Comparison of ENCODE assay signal across 10 cellular contexts in the genomic region with DNA sequence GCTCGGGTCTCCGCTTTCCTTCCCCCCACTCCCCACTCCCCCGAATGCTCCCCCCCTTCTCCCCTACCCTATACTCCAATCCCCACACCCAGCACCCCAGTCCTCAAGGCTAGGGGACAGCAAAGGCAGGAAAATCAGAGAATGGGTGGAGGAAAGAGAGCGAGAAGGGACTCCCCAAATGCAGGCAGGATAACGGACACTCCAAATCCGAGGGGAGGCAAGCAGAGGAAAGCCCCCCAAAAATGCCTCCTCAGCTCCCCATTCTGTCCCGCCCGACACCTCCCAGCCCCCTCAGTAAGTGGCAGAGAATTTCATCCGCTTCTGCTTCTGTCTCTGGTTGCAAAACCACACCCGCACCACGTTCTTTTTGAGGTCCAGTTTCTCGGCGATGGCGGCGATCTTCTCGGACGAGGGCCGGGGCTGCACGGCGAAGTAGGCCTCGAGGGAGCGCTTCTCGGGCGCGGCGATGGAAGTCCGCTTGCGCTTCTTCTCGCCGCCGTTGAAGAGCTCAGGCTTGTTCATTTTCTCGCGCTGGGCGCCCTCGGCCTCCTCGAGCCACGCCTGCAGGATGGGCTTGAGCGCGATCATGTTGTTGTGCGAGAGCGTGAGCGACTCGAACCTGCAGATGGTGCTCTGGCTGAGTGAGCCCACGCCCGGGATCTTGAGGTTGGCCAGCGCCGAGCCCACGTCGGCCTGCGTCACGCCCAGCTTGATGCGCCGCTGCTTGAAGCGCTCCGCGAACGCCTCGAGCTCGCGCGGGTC. TPM values are rescaled to one million over a fixed set of nuclear protein-coding genes. Genes with fewer than 3 reads are reported as not detected.
A peak's percentile ranks its signal among the peaks of the same experiment; 100 is the strongest.
DNase-seq lines count a peak whose midpoint lies in the region; ATAC-seq, FAIRE-seq and TF ChIP-seq lines count a peak whose summit lies in the region.
"Had no signal": no experiment of that assay in that cellular context is flagged by ENCODE, and none has a peak within 500 bp of the region (broad histone marks: within the 10 kb centered on the region; RNA-seq: fewer than 3 reads in every experiment).

No MANE protein-coding gene starts in this region.

- DNase-seq in HepG2 (ENCODE audit: low spot score), result no peak
- DNase-seq in right lobe of liver, result no peak
- no peak for DNase-seq in activated naive CD8-positive, alpha-beta T cell treated with anti-CD3 and anti-CD28 coated beads, Interleukin-2, amount 50 U/mL, for 24 hours
- peak; percentile 69 for DNase-seq in left kidney (ENCODE audit: low read depth, low spot score)
- DNase-seq in type B pancreatic cell (ENCODE audit: extremely low spot score, unreplicated experiment), result no peak
- DNase-seq in omental fat pad (ENCODE audit: low spot score), result no peak
- DNase-seq in GM13977 (ENCODE audit: low spot score), result no peak
- no peak for DNase-seq in NCI-H2107 (lab: John Stamatoyannopoulos, UW)
- DNase-seq: DMS153 had no signal

- H3K9ac ChIP-seq in HepG2 (ENCODE audit: insufficient read depth, low read depth, low read length), result no peak overlapping the region

- peak overlapping the region; percentile 18 for H3K27ac Mint-ChIP-seq in activated naive CD8-positive, alpha-beta T cell treated with anti-CD3 and anti-CD28 coated beads, Interleukin-2, amount 50 U/mL, for 24 hours
- H3K27ac Mint-ChIP-seq in type B pancreatic cell, result no peak overlapping the region

- H4K20me1 ChIP-seq in HepG2 (ENCODE audit: insufficient read depth, low read length), result no peaks in the 10 kb centered on the region

- H3K4me2 ChIP-seq in HepG2 (ENCODE audit: low read depth, low read length), result no peak overlapping the region

- no TSS peak for BruUV-seq in HepG2 (replicated peaks; lab: Mats Ljungman, UMichigan)

- H3K4me1 Mint-ChIP-seq in activated naive CD8-positive, alpha-beta T cell treated with anti-CD3 and anti-CD28 coated beads, Interleukin-2, amount 50 U/mL, for 24 hours, result peaks cover 34% of the 10 kb centered on the region
- H3K4me1 Mint-ChIP-seq in type B pancreatic cell (ENCODE audit: unreplicated experiment), result peaks cover 16% of the 10 kb centered on the region

- H3K27me3 ChIP-seq in HepG2 (ENCODE audit: control insufficient read depth in 1 of 2, insufficient read depth in 2 of 2, low read length in 2 of 2), result peaks cover 0 to 49% of the 10 kb centered on the region in 2 experiments; a peak in 4 of 5 replicates
- peaks cover 24 to 84% of the 10 kb centered on the region in 2 donors for H3K27me3 ChIP-seq in right lobe of liver

- TF ChIP-seq CTCF in HepG2 (CRISPR knock-in tag; IDR thresholded peaks at IDR 0.05) (no peak), right lobe of liver (IDR thresholded peaks at IDR 0.05) (no peak), type B pancreatic cell (conservative IDR thresholded peaks at IDR 0.05) (no peak), omental fat pad (IDR thresholded peaks at IDR 0.05) (no peak), GM13977 (IDR thresholded peaks at IDR 0.05; ENCODE audit: extremely low read depth, insufficient read depth, missing control alignments) (no peak)

- H3K79me2 ChIP-seq in HepG2 (ENCODE audit: insufficient read depth, low read length), result no peaks in the 10 kb centered on the region

- no peaks in the 10 kb centered on the region for H3K36me3 ChIP-seq in HepG2 (replicated peaks in 1 of 2; ENCODE audit: control insufficient read depth in 1 of 2, insufficient read depth in 2 of 2, low read length in 2 of 2)
- H3K36me3 ChIP-seq in right lobe of liver, result no peaks in the 10 kb centered on the region

- peak overlapping the region; percentile 21 for H3K4me3 Mint-ChIP-seq in activated naive CD8-positive, alpha-beta T cell treated with anti-CD3 and anti-CD28 coated beads, Interleukin-2, amount 50 U/mL, for 24 hours
- peak overlapping the region; percentile 65 for H3K4me3 Mint-ChIP-seq in type B pancreatic cell

- POLR2A ChIA-PET in HepG2 (lab: Yijun Ruan, JAX), result no interaction called here

- H2AFZ ChIP-seq in HepG2 (ENCODE audit: low read length), result no peak overlapping the region

- no peak for FAIRE-seq in HepG2 (lab: Jason Lieb, UNC)

- no peak for TF ChIP-seq RAD21 in HepG2 (CRISPR knock-in tag; IDR thresholded peaks at IDR 0.05)

- ATAC-seq in HepG2 (no peak), right lobe of liver (no peak), omental fat pad (ENCODE audit: low FRiP score) (no peak)
- ATAC-seq in activated naive CD8-positive, alpha-beta T cell treated with anti-CD3 and anti-CD28 coated beads, Interleukin-2, amount 50 U/mL, for 24 hours, result no peak

- no peaks in the 10 kb centered on the region for H3K9me3 ChIP-seq in HepG2 (ENCODE audit: low read length)
- H3K9me3 ChIP-seq in right lobe of liver, result no peaks in the 10 kb centered on the region

- H3K27me3 Mint-ChIP-seq in activated naive CD8-positive, alpha-beta T cell treated with anti-CD3 and anti-CD28 coated beads, Interleukin-2, amount 50 U/mL, for 24 hours, result peaks cover 88% of the 10 kb centered on the region
- peaks cover 91% of the 10 kb centered on the region for H3K27me3 Mint-ChIP-seq in type B pancreatic cell

- in situ Hi-C loops in HepG2 (cut with HindIII; ENCODE audit: extremely low pct_ligation_motif_present, low pct_unique_long_range_greater_than_20kb), result no loop called here
- in situ Hi-C loops in GM13977 (cut with MboI; ENCODE audit: low pct_unique_long_range_greater_than_20kb, low sequenced_read_pairs, unreplicated experiment), result no loop called here

- no peak for TF ChIP-seq EP300 in HepG2 (IDR thresholded peaks at IDR 0.05; ENCODE audit: low read depth in 2 of 2, low read length in 2 of 2)
- TF ChIP-seq EP300 in HepG2 (CRISPR knock-in tag; IDR thresholded peaks at IDR 0.05; ENCODE audit: borderline replicate concordance), result no peak

- WGBS in HepG2 (ENCODE audit: low lambda C conversion rate), result 82% methylated on average over 45 of the region's 61 CpGs
- WGBS in right lobe of liver (ENCODE audit: insufficient coverage, low coverage, low lambda C conversion rate, missing lambda C conversion rate), result 12% methylated on average over 9 of the region's 61 CpGs

- peaks cover 13% of the 10 kb centered on the region for H3K9me3 Mint-ChIP-seq in activated naive CD8-positive, alpha-beta T cell treated with anti-CD3 and anti-CD28 coated beads, Interleukin-2, amount 50 U/mL, for 24 hours
- no peaks in the 10 kb centered on the region for H3K9me3 Mint-ChIP-seq in type B pancreatic cell

- no peak overlapping the region for H3K4me3 ChIP-seq in HepG2 (replicated peaks in 1 of 3; ENCODE audit: insufficient read depth in 1 of 3, low read depth in 2 of 3, low read length in 3 of 3)
- H3K4me3 ChIP-seq in right lobe of liver, result no peak overlapping the region

- intact Hi-C loops in HepG2 (cut with micrococcal nuclease; ENCODE audit: unreplicated experiment), result no loop called here
- intact Hi-C loops in right lobe of liver (cut with DNase I), result no loop called here

- peaks cover 8% of the 10 kb centered on the region for H3K36me3 Mint-ChIP-seq in activated naive CD8-positive, alpha-beta T cell treated with anti-CD3 and anti-CD28 coated beads, Interleukin-2, amount 50 U/mL, for 24 hours (ENCODE audit: low read depth)
- H3K36me3 Mint-ChIP-seq in type B pancreatic cell, result no peaks in the 10 kb centered on the region

- no peak for TF ChIP-seq POLR2A in HepG2 (IDR thresholded peaks at IDR 0.05; ENCODE audit: insufficient read depth in 1 of 2, low read depth in 2 of 2, low read length in 2 of 2)
- no peak for TF ChIP-seq POLR2A in right lobe of liver (IDR thresholded peaks at IDR 0.05)

- H3K4me1 ChIP-seq in HepG2 (ENCODE audit: insufficient read depth, low read length) (peaks cover 35% of the 10 kb centered on the region), right lobe of liver (peaks cover 0 to 25% (median 5%) of the 10 kb centered on the region in 4 donors)

- CTCF ChIA-PET in HepG2 (lab: Yijun Ruan, JAX; ENCODE audit: low intra/inter-chr PET ratio, low total read pairs), result no interaction called here

- H3K27ac ChIP-seq in HepG2 (ENCODE audit: extremely low read length, insufficient read depth, low read length) (no peak overlapping the region), right lobe of liver (no peak overlapping the region)

RNA-seq across cellular contexts. Expression of gene POU4F1, which starts 2.0 kb away (rescaled TPM):
- total RNA-seq in HepG2 (2016; rRNA removed; fragmentation: Illumina TruSeq; extraction: Trizol), result 0.74 and 1.1 TPM in 2 replicates
- total RNA-seq in HepG2 (2016; cell fraction: cytosol; rRNA removed; fragmentation: Illumina TruSeq; extraction: Trizol; ENCODE audit: low read depth), result 0.10 TPM in 1 of 2 replicates, not detected in the other
- 0.54 and 0.87 TPM in 2 replicates for total RNA-seq in HepG2 (2016; cell fraction: insoluble cytoplasmic fraction; rRNA removed; fragmentation: Illumina TruSeq; extraction: Trizol)
- 0.34 and 0.41 TPM in 2 replicates for total RNA-seq in HepG2 (2016; cell fraction: membrane; rRNA removed; fragmentation: Illumina TruSeq; extraction: Trizol)
- 1.5 and 1.6 TPM in 2 replicates for total RNA-seq in HepG2 (2016; cell fraction: nucleus; rRNA removed; fragmentation: Illumina TruSeq; extraction: Trizol)
- 1.0 and 1.3 TPM in 2 replicates for polyA plus RNA-seq in HepG2 (2011; rRNA removed)
- 0.21 and 0.54 TPM in 2 replicates for polyA plus RNA-seq in HepG2 (2011; cell fraction: cytosol; rRNA removed)
- polyA plus RNA-seq in HepG2 (2011; cell fraction: nucleus; rRNA removed), result 4.2 and 5.2 TPM in 2 replicates
- 1.3 and 2.9 TPM in 2 replicates for polyA plus RNA-seq in HepG2 (2012)
- 0.05 and 0.07 TPM in 2 replicates for polyA plus RNA-seq in HepG2 (2016; cell fraction: cytosol; fragmentation: Illumina TruSeq; extraction: Trizol; ENCODE audit: low read depth)
- polyA plus RNA-seq in HepG2 (2016; cell fraction: insoluble cytoplasmic fraction; fragmentation: Illumina TruSeq; extraction: Trizol; ENCODE audit: low read depth), result 0.76 and 0.91 TPM in 2 replicates
- 0.16 and 0.19 TPM in 2 replicates for polyA plus RNA-seq in HepG2 (2016; cell fraction: membrane; fragmentation: Illumina TruSeq; extraction: Trizol; ENCODE audit: low read depth)
- polyA plus RNA-seq in HepG2 (2016; cell fraction: nucleus; fragmentation: Illumina TruSeq; extraction: Trizol; ENCODE audit: insufficient read depth, low read depth), result 3.4 TPM in 2 replicates
- 0.40 TPM in 1 of 2 replicates, not detected in the other for polyA minus RNA-seq in HepG2 (2011; rRNA and poly(A)+ RNA removed; ENCODE audit: low replicate concordance)
- 0.40 and 0.44 TPM in 2 replicates for polyA minus RNA-seq in HepG2 (2011; cell fraction: cytosol; rRNA and poly(A)+ RNA removed)
- polyA minus RNA-seq in HepG2 (2011; cell fraction: nucleus; rRNA and poly(A)+ RNA removed), result 1.4 and 1.9 TPM in 2 replicates
- under 1 TPM in 3 of 6 experiments, not detected in 3; 0.07 to 0.25 (median 0.19) TPM for total RNA-seq in right lobe of liver
- total RNA-seq in type B pancreatic cell (ENCODE audit: low replicate concordance), result 0.93 and 5.4 TPM in 2 replicates
- total RNA-seq in omental fat pad, result not detected
- total RNA-seq: HT-29 had no signal

RNA-seq across cellular contexts. Expression of gene OBI1, which starts 57.6 kb away (rescaled TPM):
- total RNA-seq in HepG2 (2016; rRNA removed; fragmentation: Illumina TruSeq; extraction: Trizol) (23.5 and 38.8 TPM in 2 replicates), right lobe of liver (1 to 10 TPM; 1.7 to 3.6 (median 2.8) TPM), type B pancreatic cell (ENCODE audit: low replicate concordance) (14.3 and 18.7 TPM in 2 replicates), omental fat pad (10 to 100 TPM in 2 of 4 donors, 1 to 10 TPM in 2; 5.8 to 14.7 (median 10.0) TPM)
- 6.4 and 7.1 TPM in 2 replicates for total RNA-seq in HepG2 (2016; cell fraction: cytosol; rRNA removed; fragmentation: Illumina TruSeq; extraction: Trizol; ENCODE audit: low read depth)
- total RNA-seq in HepG2 (2016; cell fraction: insoluble cytoplasmic fraction; rRNA removed; fragmentation: Illumina TruSeq; extraction: Trizol), result 23.2 and 39.3 TPM in 2 replicates
- 9.0 and 11.1 TPM in 2 replicates for total RNA-seq in HepG2 (2016; cell fraction: membrane; rRNA removed; fragmentation: Illumina TruSeq; extraction: Trizol)
- total RNA-seq in HepG2 (2016; cell fraction: nucleus; rRNA removed; fragmentation: Illumina TruSeq; extraction: Trizol), result 20.1 and 20.2 TPM in 2 replicates
- 5.7 and 7.8 TPM in 2 replicates for polyA plus RNA-seq in HepG2 (2011; rRNA removed)
- 2.3 and 4.1 TPM in 2 replicates for polyA plus RNA-seq in HepG2 (2011; cell fraction: cytosol; rRNA removed)
- polyA plus RNA-seq in HepG2 (2011; cell fraction: nucleus; rRNA removed), result 4.4 and 4.8 TPM in 2 replicates
- 7.6 and 13.1 TPM in 2 replicates for polyA plus RNA-seq in HepG2 (2012)
- 0.52 and 0.69 TPM in 2 replicates for polyA plus RNA-seq in HepG2 (2016; cell fraction: cytosol; fragmentation: Illumina TruSeq; extraction: Trizol; ENCODE audit: low read depth)
- polyA plus RNA-seq in HepG2 (2016; cell fraction: insoluble cytoplasmic fraction; fragmentation: Illumina TruSeq; extraction: Trizol; ENCODE audit: low read depth), result 21.4 and 23.0 TPM in 2 replicates
- 1.8 and 2.8 TPM in 2 replicates for polyA plus RNA-seq in HepG2 (2016; cell fraction: membrane; fragmentation: Illumina TruSeq; extraction: Trizol; ENCODE audit: low read depth)
- 11.9 and 12.3 TPM in 2 replicates for polyA plus RNA-seq in HepG2 (2016; cell fraction: nucleus; fragmentation: Illumina TruSeq; extraction: Trizol; ENCODE audit: insufficient read depth, low read depth)
- polyA minus RNA-seq in HepG2 (2011; rRNA and poly(A)+ RNA removed; ENCODE audit: low replicate concordance), result 11.9 and 14.5 TPM in 2 replicates
- polyA minus RNA-seq in HepG2 (2011; cell fraction: cytosol; rRNA and poly(A)+ RNA removed), result 7.2 and 8.6 TPM in 2 replicates
- 23.0 and 25.6 TPM in 2 replicates for polyA minus RNA-seq in HepG2 (2011; cell fraction: nucleus; rRNA and poly(A)+ RNA removed)
